ENCODE assay signal across 31 cellular contexts in genomic region chr13:50404769-50405168, GRCh38.
"Had no signal": no experiment of that assay in that cellular context is flagged by ENCODE, and none has a peak within 500 bp of the region (broad histone marks: within the 10 kb centered on the region; RNA-seq: fewer than 3 reads in every experiment).

No MANE protein-coding gene starts in this region.

- H3K9me3 ChIP-seq: adrenal gland had no signal

- ATAC-seq: activated CD8-positive, alpha-beta T cell treated with anti-CD3 and anti-CD28 coated beads for 36 hours; activated naive CD4-positive, alpha-beta T cell treated with anti-CD3 and anti-CD28 coated beads, Interleukin-2, amount 50 U/mL, for 72 hours; activated T-cell treated with anti-CD3 and anti-CD28 coated beads, Interleukin-2, amount 50 U/mL, for 4 hours; activated T-cell treated with anti-CD3 and anti-CD28 coated beads, Interleukin-2, amount 50 U/mL, for 72 hours; activated T-helper 17 cell treated with anti-CD3 and anti-CD28 coated beads, Interleukin-2, amount 50 U/mL, for 72 hours had no signal

- DNase-seq: activated B cell treated with CpG ODN at 0.5 μM for 24 hours; activated CD4-positive, alpha-beta memory T cell treated with anti-CD3 and anti-CD28 coated beads for 36 hours; activated CD4-positive, alpha-beta T cell treated with anti-CD3 and anti-CD28 coated beads for 4 hours; activated CD4-positive, alpha-beta T cell treated with anti-CD3 and anti-CD28 coated beads, Interleukin-2, amount 10 ng/mL, durations not matched to agents 24 days and 14 days; activated CD4-positive, alpha-beta T cell treated with anti-CD3 and anti-CD28 coated beads, Interleukin-2, amount 50 U/mL, for 1 hour; activated CD4-positive, alpha-beta T cell treated with anti-CD3 and anti-CD28 coated beads, Interleukin-2, amount 50 U/mL, for 4 hours; activated CD4-positive, CD25-positive, alpha-beta regulatory T cell treated with anti-CD3 and anti-CD28 coated beads, Interleukin-2, amount 50 U/mL, for 72 hours; activated CD8-positive, alpha-beta memory T cell treated with anti-CD3 and anti-CD28 coated beads, Interleukin-2, amount 50 U/mL, for 4 hours; activated CD8-positive, alpha-beta T cell treated with anti-CD3 and anti-CD28 coated beads for 36 hours; activated effector memory CD4-positive, alpha-beta T cell treated with anti-CD3 and anti-CD28 coated beads, Interleukin-2, amount 50 U/mL, for 16 hours; activated gamma-delta T cell treated with Interleukin-2 at 50 U/mL for 16 hours; activated naive CD4-positive, alpha-beta T cell; activated naive CD4-positive, alpha-beta T cell treated with anti-CD3 and anti-CD28 coated beads for 36 hours; activated naive CD4-positive, alpha-beta T cell treated with anti-CD3 and anti-CD28 coated beads, Interleukin-2, amount 50 U/mL, for 16 hours; activated naive CD8-positive, alpha-beta T cell treated with anti-CD3 and anti-CD28 coated beads for 36 hours; activated T-cell treated with anti-CD3 and anti-CD28 coated beads for 4 hours; activated T-cell treated with anti-CD3 and anti-CD28 coated beads, Interleukin-2, amount 50 U/mL, for 1 hour; activated T-cell treated with anti-CD3 and anti-CD28 coated beads, Interleukin-2, amount 50 U/mL, for 4 hours; activated T-cell treated with anti-CD3 and anti-CD28 coated beads, Interleukin-2, amount 50 U/mL, for 72 hours; adrenal gland; amniotic stem cell; aorta; caudate nucleus; cerebellar nuclear complex; T-helper 1 cell; T-helper 2 cell; T-helper 9 cell had no signal

- H3K36me3 ChIP-seq: adrenal gland, cardiac muscle cell had no signal

- H3K27ac ChIP-seq: adrenal gland, cardiac muscle cell, VCaP had no signal

- H3K27me3 ChIP-seq: adrenal gland, cardiac muscle cell had no signal

- H3K4me3 ChIP-seq: adrenal gland, cardiac muscle cell had no signal
